Comparison of ENCODE assay signal across 21 cellular contexts in genomic region chr6:158627940-158628211, GRCh38. TPM values are rescaled to one million over a fixed set of nuclear protein-coding genes. Genes with fewer than 3 reads are reported as not detected.
A peak's percentile ranks its signal among the peaks of the same experiment; 100 is the strongest.
DNase-seq lines count a peak whose midpoint lies in the region; ATAC-seq and TF ChIP-seq lines count a peak whose summit lies in the region.
"Had no signal": no experiment of that assay in that cellular context is flagged by ENCODE, and none has a peak within 500 bp of the region (broad histone marks: within the 10 kb centered on the region; RNA-seq: fewer than 3 reads in every experiment).

No MANE protein-coding gene starts in this region.

- H3K4me3 ChIP-seq in cardiac muscle cell (no peak overlapping the region), right cardiac atrium (ENCODE audit: low read length) (no peak overlapping the region)
- H3K4me3 ChIP-seq: body of pancreas, PC-9 had no signal

- H3K36me3 ChIP-seq in cardiac muscle cell = no peaks in the 10 kb centered on the region

- no peak for DNase-seq in cardiac muscle cell (ENCODE audit: low read depth in 1 of 2, low spot score in 1 of 2)
- DNase-seq in right cardiac atrium = no peak
- no peak for DNase-seq in activated T-helper 2 cell treated with anti-CD3 and anti-CD28 coated beads, Interferon-gamma antibody, Interleukin-2, Interleukin-4, amounts not matched to agents 10 μg/mL and 5 μg/mL and 100 μg/mL, durations not matched to agents 14 hours and 24 hours and 36 hours (ENCODE audit: low spot score)
- no peak for DNase-seq in natural killer cell treated with Interleukin-12 subunit alpha and Interleukin-12 subunit beta and Interleukin-15 and Interleukin-18, amount 100 ng/mL, for 72 hours (ENCODE audit: low spot score)
- DNase-seq in stimulated activated naive CD8-positive, alpha-beta T cell treated with anti-CD3 and anti-CD28 coated beads, Interleukin-15, amount 100 ng/mL, for 72 hours = no peak
- DNase-seq in middle frontal gyrus (ENCODE audit: extremely low spot score, low spot score) = no peak
- DNase-seq: activated gamma-delta T cell treated with Interleukin-2 at 50 U/mL for 16 hours; DND-41; foreskin fibroblast; hippocampal formation; KBM-7; MV-4-11; NCI-H187; NCI-H226; PC-9; stimulated activated CD4-positive, alpha-beta T cell treated with anti-CD3 and anti-CD28 coated beads, Interleukin-4, amount 100 ng/mL, for 1 hour; WERI-Rb-1 had no signal

- H3K4me1 ChIP-seq in cardiac muscle cell (ENCODE audit: low read depth) (peaks cover 40% of the 10 kb centered on the region), right cardiac atrium (ENCODE audit: control insufficient read depth, insufficient read depth, low read length) (peaks cover 16% of the 10 kb centered on the region)

- peaks cover 20% of the 10 kb centered on the region for H3K4me1 Mint-ChIP-seq in activated T-helper 2 cell treated with anti-CD3 and anti-CD28 coated beads, Interferon-gamma antibody, Interleukin-2, Interleukin-4, amounts not matched to agents 10 μg/mL and 5 μg/mL and 100 μg/mL, durations not matched to agents 14 hours and 24 hours and 36 hours (ENCODE audit: low read depth)
- peaks cover 50 to 52% of the 10 kb centered on the region in 2 donors for H3K4me1 Mint-ChIP-seq in natural killer cell treated with Interleukin-12 subunit alpha and Interleukin-12 subunit beta and Interleukin-15 and Interleukin-18, amount 100 ng/mL, for 72 hours (ENCODE audit: low read depth in 2 of 2)
- H3K4me1 Mint-ChIP-seq in stimulated activated naive CD8-positive, alpha-beta T cell treated with anti-CD3 and anti-CD28 coated beads, Interleukin-15, amount 100 ng/mL, for 72 hours = peaks cover 39% of the 10 kb centered on the region

- peak overlapping the region; percentile 5 for H3K27ac Mint-ChIP-seq in activated T-helper 2 cell treated with anti-CD3 and anti-CD28 coated beads, Interferon-gamma antibody, Interleukin-2, Interleukin-4, amounts not matched to agents 10 μg/mL and 5 μg/mL and 100 μg/mL, durations not matched to agents 14 hours and 24 hours and 36 hours
- peak overlapping the region; percentile 62 to 84 for H3K27ac Mint-ChIP-seq in natural killer cell treated with Interleukin-12 subunit alpha and Interleukin-12 subunit beta and Interleukin-15 and Interleukin-18, amount 100 ng/mL, for 72 hours
- H3K27ac Mint-ChIP-seq in stimulated activated naive CD8-positive, alpha-beta T cell treated with anti-CD3 and anti-CD28 coated beads, Interleukin-15, amount 100 ng/mL, for 72 hours = peak overlapping the region in 1 of 2 donors; percentile 82
- H3K27ac Mint-ChIP-seq: dendritic cell treated with granulocyte-macrophage colony-stimulating factor and Interleukin-4, amounts not matched to agents 40 ng/mL and 50 ng/mL, for 4 days had no signal

- H3K27ac ChIP-seq in cardiac muscle cell = peak overlapping the region; percentile 70
- H3K27ac ChIP-seq in right cardiac atrium (ENCODE audit: low read length) = no peak overlapping the region
- H3K27ac ChIP-seq: body of pancreas, PC-9, WERI-Rb-1 had no signal

- no peak overlapping the region for H3K4me3 Mint-ChIP-seq in activated T-helper 2 cell treated with anti-CD3 and anti-CD28 coated beads, Interferon-gamma antibody, Interleukin-2, Interleukin-4, amounts not matched to agents 10 μg/mL and 5 μg/mL and 100 μg/mL, durations not matched to agents 14 hours and 24 hours and 36 hours (ENCODE audit: low read depth)
- H3K4me3 Mint-ChIP-seq in natural killer cell treated with Interleukin-12 subunit alpha and Interleukin-12 subunit beta and Interleukin-15 and Interleukin-18, amount 100 ng/mL, for 72 hours = no peak overlapping the region
- H3K4me3 Mint-ChIP-seq in stimulated activated naive CD8-positive, alpha-beta T cell treated with anti-CD3 and anti-CD28 coated beads, Interleukin-15, amount 100 ng/mL, for 72 hours = no peak overlapping the region
- H3K4me3 Mint-ChIP-seq: dendritic cell treated with granulocyte-macrophage colony-stimulating factor and Interleukin-4, amounts not matched to agents 40 ng/mL and 50 ng/mL, for 4 days had no signal

- H3K9me3 Mint-ChIP-seq in activated T-helper 2 cell treated with anti-CD3 and anti-CD28 coated beads, Interferon-gamma antibody, Interleukin-2, Interleukin-4, amounts not matched to agents 10 μg/mL and 5 μg/mL and 100 μg/mL, durations not matched to agents 14 hours and 24 hours and 36 hours = no peaks in the 10 kb centered on the region
- no peaks in the 10 kb centered on the region for H3K9me3 Mint-ChIP-seq in natural killer cell treated with Interleukin-12 subunit alpha and Interleukin-12 subunit beta and Interleukin-15 and Interleukin-18, amount 100 ng/mL, for 72 hours
- H3K9me3 Mint-ChIP-seq in stimulated activated naive CD8-positive, alpha-beta T cell treated with anti-CD3 and anti-CD28 coated beads, Interleukin-15, amount 100 ng/mL, for 72 hours = no peaks in the 10 kb centered on the region
- H3K9me3 Mint-ChIP-seq: dendritic cell treated with granulocyte-macrophage colony-stimulating factor and Interleukin-4, amounts not matched to agents 40 ng/mL and 50 ng/mL, for 4 days had no signal

- no peaks in the 10 kb centered on the region for H3K27me3 Mint-ChIP-seq in activated T-helper 2 cell treated with anti-CD3 and anti-CD28 coated beads, Interferon-gamma antibody, Interleukin-2, Interleukin-4, amounts not matched to agents 10 μg/mL and 5 μg/mL and 100 μg/mL, durations not matched to agents 14 hours and 24 hours and 36 hours (ENCODE audit: low read depth)
- no peaks in the 10 kb centered on the region for H3K27me3 Mint-ChIP-seq in natural killer cell treated with Interleukin-12 subunit alpha and Interleukin-12 subunit beta and Interleukin-15 and Interleukin-18, amount 100 ng/mL, for 72 hours
- no peaks in the 10 kb centered on the region for H3K27me3 Mint-ChIP-seq in stimulated activated naive CD8-positive, alpha-beta T cell treated with anti-CD3 and anti-CD28 coated beads, Interleukin-15, amount 100 ng/mL, for 72 hours
- H3K27me3 Mint-ChIP-seq: dendritic cell treated with granulocyte-macrophage colony-stimulating factor and Interleukin-4, amounts not matched to agents 40 ng/mL and 50 ng/mL, for 4 days had no signal

- no peak for TF ChIP-seq CTCF in cardiac muscle cell (IDR thresholded peaks at IDR 0.05; ENCODE audit: low read depth, low read length)

- no peaks in the 10 kb centered on the region for H3K27me3 ChIP-seq in cardiac muscle cell
- no peaks in the 10 kb centered on the region for H3K27me3 ChIP-seq in right cardiac atrium (ENCODE audit: control insufficient read depth, insufficient read depth)
- H3K27me3 ChIP-seq: body of pancreas had no signal

- 76% methylated on average over 9 of the region's 9 CpGs for WGBS in right cardiac atrium

- intact Hi-C loops in right cardiac atrium (cut with DNase I) = no loop called here
- intact Hi-C loops in activated T-helper 2 cell treated with anti-CD3 and anti-CD28 coated beads, Interferon-gamma antibody, Interleukin-2, Interleukin-4, amounts not matched to agents 10 μg/mL and 5 μg/mL and 100 μg/mL, durations not matched to agents 14 hours and 24 hours and 36 hours (cut with micrococcal nuclease) = no loop called here

- no peaks in the 10 kb centered on the region for H3K9me3 ChIP-seq in cardiac muscle cell (ENCODE audit: low read depth)
- H3K9me3 ChIP-seq in right cardiac atrium (ENCODE audit: control insufficient read depth, low read length) = no peaks in the 10 kb centered on the region
- H3K9me3 ChIP-seq: body of pancreas had no signal

- H3K36me3 Mint-ChIP-seq in activated T-helper 2 cell treated with anti-CD3 and anti-CD28 coated beads, Interferon-gamma antibody, Interleukin-2, Interleukin-4, amounts not matched to agents 10 μg/mL and 5 μg/mL and 100 μg/mL, durations not matched to agents 14 hours and 24 hours and 36 hours (ENCODE audit: low read depth) = peaks cover 76% of the 10 kb centered on the region
- peaks cover 32% of the 10 kb centered on the region for H3K36me3 Mint-ChIP-seq in natural killer cell treated with Interleukin-12 subunit alpha and Interleukin-12 subunit beta and Interleukin-15 and Interleukin-18, amount 100 ng/mL, for 72 hours

- ATAC-seq in right cardiac atrium = no peak
- ATAC-seq in natural killer cell treated with Interleukin-12 subunit alpha and Interleukin-12 subunit beta and Interleukin-15 and Interleukin-18, amount 100 ng/mL, for 72 hours = no peak
- no peak for ATAC-seq in stimulated activated naive CD8-positive, alpha-beta T cell treated with anti-CD3 and anti-CD28 coated beads, Interleukin-15, amount 100 ng/mL, for 72 hours
- no peak for ATAC-seq in HG03354 (IDR thresholded peaks at IDR 0.05; ENCODE audit: poor library complexity, severe bottlenecking, unreplicated experiment)
- ATAC-seq: body of pancreas, HCT116 had no signal

RNA-seq across cellular contexts. Expression of gene DYNLT1, which starts 16.7 kb away (rescaled TPM):
- total RNA-seq in cardiac muscle cell (86.5 and 102 TPM in 2 replicates), right cardiac atrium (100 to 1,000 TPM in 3 of 4 donors, 10 to 100 TPM in 1; 97.7 to 115 (median 105) TPM)
- polyA plus RNA-seq in cardiac muscle cell (423 and 459 TPM in 2 replicates), right cardiac atrium (148 TPM)
- 94.4 and 108 TPM in 2 replicates for total RNA-seq in activated T-helper 2 cell treated with anti-CD3 and anti-CD28 coated beads, Interferon-gamma antibody, Interleukin-2, Interleukin-4, amounts not matched to agents 10 μg/mL and 5 μg/mL and 100 μg/mL, durations not matched to agents 14 hours and 24 hours and 36 hours
- 100 to 1,000 TPM; 117 to 157 TPM for total RNA-seq in natural killer cell treated with Interleukin-12 subunit alpha and Interleukin-12 subunit beta and Interleukin-15 and Interleukin-18, amount 100 ng/mL, for 72 hours

RNA-seq across cellular contexts. Expression of gene SYTL3, which starts 22.0 kb away (rescaled TPM):
- total RNA-seq in cardiac muscle cell (6.7 and 9.9 TPM in 2 replicates), right cardiac atrium (10 to 100 TPM in 2 of 4 donors, 1 to 10 TPM in 2; 5.1 to 10.4 (median 10.0) TPM)
- polyA plus RNA-seq in cardiac muscle cell (11.4 and 15.9 TPM in 2 replicates), right cardiac atrium (5.0 TPM)
- total RNA-seq in activated T-helper 2 cell treated with anti-CD3 and anti-CD28 coated beads, Interferon-gamma antibody, Interleukin-2, Interleukin-4, amounts not matched to agents 10 μg/mL and 5 μg/mL and 100 μg/mL, durations not matched to agents 14 hours and 24 hours and 36 hours = 232 and 242 TPM in 2 replicates
- 100 to 1,000 TPM; 199 to 246 TPM for total RNA-seq in natural killer cell treated with Interleukin-12 subunit alpha and Interleukin-12 subunit beta and Interleukin-15 and Interleukin-18, amount 100 ng/mL, for 72 hours

Comparison
In these comparisons a context has a peak if more than half of its experiments do, and no peak if none do; other contexts are left out.
1. RNA of gene SYTL3, which starts 22.0 kb away (total RNA-seq): 199 to 246 TPM in natural killer cell treated with Interleukin-12 subunit alpha and Interleukin-12 subunit beta and Interleukin-15 and Interleukin-18, amount 100 ng/mL, for 72 hours and 232 to 242 TPM in activated T-helper 2 cell treated with anti-CD3 and anti-CD28 coated beads, Interferon-gamma antibody, Interleukin-2, Interleukin-4, amounts not matched to agents 10 μg/mL and 5 μg/mL and 100 μg/mL, durations not matched to agents 14 hours and 24 hours and 36 hours; 5.1 to 10.4 TPM in right cardiac atrium and 6.7 to 9.9 TPM in cardiac muscle cell; every median in the first group is over 10 times any median in the second.